In genomic region chr7:97120713-97121457, GRCh38 we compare ENCODE assay signal across 25 cellular contexts. TPM values are rescaled to one million over a fixed set of nuclear protein-coding genes. Genes with fewer than 3 reads are reported as not detected.
"Had no signal": no experiment of that assay in that cellular context is flagged by ENCODE, and none has a peak within 500 bp of the region (broad histone marks: within the 10 kb centered on the region; RNA-seq: fewer than 3 reads in every experiment).

No MANE protein-coding gene starts in this region.

- H3K27me3 Mint-ChIP-seq: activated CD4-positive, alpha-beta T cell treated with anti-CD3 and anti-CD28 coated beads, Interleukin-2, amount 10 ng/mL, durations not matched to agents 24 days and 14 days; activated CD8-positive, alpha-beta T cell treated with anti-CD3 and anti-CD28 coated beads for 36 hours; activated naive CD4-positive, alpha-beta T cell treated with anti-CD3 and anti-CD28 coated beads, Interleukin-2, amount 50 U/mL, for 24 hours; activated naive CD8-positive, alpha-beta T cell treated with anti-CD3 and anti-CD28 coated beads, Interleukin-2, amount 10 ng/mL, durations not matched to agents 7 days and 5 days had no signal

- H3K27ac ChIP-seq: ascending aorta, VCaP had no signal

- H3K27ac Mint-ChIP-seq: activated CD4-positive, alpha-beta T cell treated with anti-CD3 and anti-CD28 coated beads, Interleukin-2, amount 10 ng/mL, durations not matched to agents 24 days and 14 days; activated CD8-positive, alpha-beta T cell treated with anti-CD3 and anti-CD28 coated beads for 36 hours; activated naive CD4-positive, alpha-beta T cell treated with anti-CD3 and anti-CD28 coated beads, Interleukin-2, amount 50 U/mL, for 24 hours; activated naive CD8-positive, alpha-beta T cell treated with anti-CD3 and anti-CD28 coated beads, Interleukin-2, amount 10 ng/mL, durations not matched to agents 7 days and 5 days; activated T-helper 2 cell treated with anti-CD3 and anti-CD28 coated beads, Interferon-gamma antibody, Interleukin-2, Interleukin-4, amounts not matched to agents 10 μg/mL and 5 μg/mL and 100 μg/mL, durations not matched to agents 14 hours and 24 hours and 36 hours had no signal

- H3K4me1 ChIP-seq: ascending aorta had no signal

- ATAC-seq: activated CD8-positive, alpha-beta T cell treated with anti-CD3 and anti-CD28 coated beads for 36 hours had no signal

- H3K36me3 ChIP-seq: ascending aorta had no signal

- DNase-seq: activated CD4-positive, alpha-beta T cell treated with anti-CD3 and anti-CD28 coated beads, Interleukin-2, amount 50 U/mL, for 4 hours; activated CD4-positive, CD25-positive, alpha-beta regulatory T cell; activated CD8-positive, alpha-beta T cell treated with anti-CD3 and anti-CD28 coated beads for 36 hours; activated gamma-delta T cell; activated naive CD4-positive, alpha-beta T cell treated with Interleukin-2 at 50 U/mL for 16 hours; activated naive CD8-positive, alpha-beta T cell treated with anti-CD3 and anti-CD28 coated beads, Interleukin-2, amount 10 ng/mL, durations not matched to agents 7 days and 5 days; activated T-cell treated with anti-CD3 and anti-CD28 coated beads for 4 hours; activated T-cell treated with anti-CD3 and anti-CD28 coated beads, Interleukin-2, amount 50 U/mL, for 48 hours; amygdala; caudate nucleus; cerebellar nuclear complex; cortex of kidney; NCI-H1048; NCI-H1436 treated with DMSO at 0.1 percent for 48 hours; NCI-H1694 treated with DMSO at 0.1 percent for 48 hours; NCI-H2029; NCI-H510A; NCI-H526; NK-92 treated with Interleukin-12 subunit alpha and Interleukin-12 subunit beta, amount 100 ng/mL, for 24 hours; Right ventricle myocardium superior had no signal

- H3K4me3 ChIP-seq: ascending aorta had no signal

- H3K27me3 ChIP-seq: ascending aorta had no signal

- H3K4me3 Mint-ChIP-seq: activated naive CD8-positive, alpha-beta T cell treated with anti-CD3 and anti-CD28 coated beads, Interleukin-2, amount 10 ng/mL, durations not matched to agents 7 days and 5 days had no signal

RNA-seq across cellular contexts. Expression of gene SDHAF3, which starts 3.4 kb away (rescaled TPM):
- total RNA-seq: ascending aorta had no signal
